8 cellular contexts compared by ENCODE assay signal in the genomic region with DNA sequence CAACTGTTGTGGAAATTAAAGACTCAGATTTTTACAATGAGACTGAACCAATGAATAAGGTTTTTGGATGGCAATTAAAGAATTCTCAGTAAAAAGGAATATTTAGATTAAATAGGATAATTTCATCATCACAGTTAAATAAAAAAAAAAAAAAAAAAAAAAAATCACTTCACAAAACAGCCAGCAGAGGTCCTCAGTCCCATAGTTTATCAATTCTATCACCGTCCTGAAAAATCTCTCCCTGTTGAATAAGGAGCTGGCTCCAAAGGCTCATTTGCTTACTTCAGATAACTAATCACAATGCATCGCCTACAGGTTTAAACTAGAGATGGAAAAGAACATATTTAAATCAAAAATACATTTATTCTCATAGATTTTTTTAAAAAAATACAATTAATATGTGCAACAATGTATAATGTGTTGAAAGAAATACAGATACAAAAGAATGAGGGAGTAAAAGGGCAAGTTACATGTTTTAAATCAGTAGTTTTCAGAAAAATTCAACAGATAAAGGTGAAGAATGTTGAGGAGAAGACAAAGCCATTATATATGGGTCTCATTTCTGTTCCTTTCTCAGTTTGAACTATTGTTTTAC.
A peak's percentile ranks its signal among the peaks of the same experiment; 100 is the strongest.
DNase-seq lines count a peak whose midpoint lies in the region; ATAC-seq and TF ChIP-seq lines count a peak whose summit lies in the region.

No MANE protein-coding gene starts in this region.

- DNase-seq in GM03348 (ENCODE audit: low spot score) (peak; percentile 52), Peyer's patch (no peak), progenitor cell of endocrine pancreas (ENCODE audit: low spot score, unreplicated experiment) (no peak)

- no peak for TF ChIP-seq EP300 in Ishikawa (IDR thresholded peaks at IDR 0.05; ENCODE audit: borderline replicate concordance)

- no peaks in the 10 kb centered on the region for H3K27me3 ChIP-seq in Peyer's patch

- no peak for TF ChIP-seq POLR2A in Peyer's patch (IDR thresholded peaks at IDR 0.05)

- no peak overlapping the region for H3K4me3 Mint-ChIP-seq in progenitor cell of endocrine pancreas (ENCODE audit: low read depth)

- H3K4me1 Mint-ChIP-seq in progenitor cell of endocrine pancreas (ENCODE audit: low read depth), result peaks cover 4% of the 10 kb centered on the region

- TF ChIP-seq CTCF in Peyer's patch (IDR thresholded peaks at IDR 0.05), result peak in 5 of 6 experiments; percentile 23 to 59 (median 49)
- TF ChIP-seq CTCF in progenitor cell of endocrine pancreas (IDR thresholded peaks at IDR 0.05; ENCODE audit: unreplicated experiment), result peak; percentile 72

- TF ChIP-seq RAD21 in Ishikawa (IDR thresholded peaks at IDR 0.05; ENCODE audit: low read depth), result peak; percentile 65

- no peak overlapping the region for H3K27ac ChIP-seq in Peyer's patch

- no peaks in the 10 kb centered on the region for H3K27me3 Mint-ChIP-seq in progenitor cell of endocrine pancreas

- H3K36me3 Mint-ChIP-seq in progenitor cell of endocrine pancreas (ENCODE audit: insufficient read depth), result peaks cover 1% of the 10 kb centered on the region

- no peaks in the 10 kb centered on the region for H3K9me3 ChIP-seq in Peyer's patch

- H3K4me3 ChIP-seq in Peyer's patch, result no peak overlapping the region

- no peaks in the 10 kb centered on the region for H3K36me3 ChIP-seq in Peyer's patch

- peak; percentile 33 for ATAC-seq in esophagus mucosa
- ATAC-seq in GM18909 (IDR thresholded peaks at IDR 0.05; ENCODE audit: poor library complexity, unreplicated experiment), result no peak
- ATAC-seq in HG03571 (IDR thresholded peaks at IDR 0.05; ENCODE audit: unreplicated experiment), result no peak
- ATAC-seq in GM18868 (IDR thresholded peaks at IDR 0.05; ENCODE audit: unreplicated experiment), result no peak

- H3K4me1 ChIP-seq in Peyer's patch, result peaks cover 0 to 4% (median 0%) of the 10 kb centered on the region in 4 donors

- H3K9me3 Mint-ChIP-seq in progenitor cell of endocrine pancreas (ENCODE audit: low read depth), result peaks cover 3% of the 10 kb centered on the region

- H3K27ac Mint-ChIP-seq in progenitor cell of endocrine pancreas, result no peak overlapping the region

TF ChIP-seq in Ishikawa, 13 proteins besides CTCF, POLR2A, EP300 and RAD21:
- TF ChIP-seq TAF1 (IDR thresholded peaks at IDR 0.05; ENCODE audit: low read depth), result no peak
